In genomic region chr7:75892634-75893272, GRCh38 we compare ENCODE assay signal across 12 cellular contexts. TPM values are rescaled to one million over a fixed set of nuclear protein-coding genes. Genes with fewer than 3 reads are reported as not detected.
DNase-seq lines count a peak whose midpoint lies in the region; ATAC-seq, FAIRE-seq and TF ChIP-seq lines count a peak whose summit lies in the region.
"Had no signal": no experiment of that assay in that cellular context is flagged by ENCODE, and none has a peak within 500 bp of the region (broad histone marks: within the 10 kb centered on the region; RNA-seq: fewer than 3 reads in every experiment).

No MANE protein-coding gene starts in this region.

- H3K4me1 Mint-ChIP-seq in CD8-positive, alpha-beta memory T cell = no peaks in the 10 kb centered on the region

- 64% methylated on average over 15 of the region's 15 CpGs for whole genome bisulfite sequencing in esophagus muscularis mucosa

- H3K36me3 ChIP-seq in mucosa of descending colon (ENCODE audit: low read depth) (peaks cover 4% of the 10 kb centered on the region), esophagus muscularis mucosa (peaks cover 6 to 16% (median 12%) of the 10 kb centered on the region in 4 donors)
- peaks cover 4% of the 10 kb centered on the region for H3K36me3 ChIP-seq in CD8-positive, alpha-beta memory T cell (ENCODE audit: insufficient read depth, low read length)

- H3K9me3 ChIP-seq in mucosa of descending colon (no peaks in the 10 kb centered on the region), esophagus muscularis mucosa (no peaks in the 10 kb centered on the region)
- H3K9me3 ChIP-seq in CD8-positive, alpha-beta memory T cell (ENCODE audit: low read length) = no peaks in the 10 kb centered on the region

- peak; percentile 51 for DNase-seq in AG08395 (ENCODE audit: low spot score)
- DNase-seq in NCI-H187 (lab: John Stamatoyannopoulos, UW) = peak; percentile 90 to 95
- peak in 1 of 3 donors; percentile 42 for DNase-seq in mucosa of descending colon
- no peak for DNase-seq in esophagus muscularis mucosa (ENCODE audit: extremely low spot score)
- no peak for DNase-seq in GOT3 (lab: John Stamatoyannopoulos, UW)
- DNase-seq in CD8-positive, alpha-beta memory T cell = no peak
- DNase-seq: activated T-cell treated with anti-CD3 and anti-CD28 coated beads, Interleukin-2, amount 50 U/mL, for 72 hours; natural killer cell had no signal

- no peak for TF ChIP-seq POLR2A in esophagus muscularis mucosa (IDR thresholded peaks at IDR 0.05; ENCODE audit: low read depth)

- no peak overlapping the region for H3K4me3 Mint-ChIP-seq in CD8-positive, alpha-beta memory T cell
- H3K4me3 Mint-ChIP-seq: activated T-cell treated with anti-CD3 and anti-CD28 coated beads, Interleukin-2, amount 50 U/mL, for 72 hours; natural killer cell had no signal

- peak; percentile 53 for FAIRE-seq in endometrium (lab: Jason Lieb, UNC)
- FAIRE-seq: endothelial cell of umbilical vein had no signal

- no peak for TF ChIP-seq EP300 in esophagus muscularis mucosa (IDR thresholded peaks at IDR 0.05)

- H3K4me1 ChIP-seq in mucosa of descending colon (ENCODE audit: low read depth) (no peaks in the 10 kb centered on the region), esophagus muscularis mucosa (peaks cover 0 to 8% (median 4%) of the 10 kb centered on the region in 4 donors)
- no peaks in the 10 kb centered on the region for H3K4me1 ChIP-seq in CD8-positive, alpha-beta memory T cell (ENCODE audit: insufficient read depth, low read length)

- H3K4me3 ChIP-seq in mucosa of descending colon (no peak overlapping the region), esophagus muscularis mucosa (no peak overlapping the region)
- no peak overlapping the region for H3K4me3 ChIP-seq in CD8-positive, alpha-beta memory T cell (ENCODE audit: low read length)

- TF ChIP-seq CTCF in mucosa of descending colon (IDR thresholded peaks at IDR 0.05) (no peak), esophagus muscularis mucosa (IDR thresholded peaks at IDR 0.05) (no peak)

- no peak overlapping the region for H3K27ac Mint-ChIP-seq in CD8-positive, alpha-beta memory T cell
- H3K27ac Mint-ChIP-seq: natural killer cell had no signal

- H3K27me3 ChIP-seq in esophagus muscularis mucosa = no peaks in the 10 kb centered on the region
- no peaks in the 10 kb centered on the region for H3K27me3 ChIP-seq in CD8-positive, alpha-beta memory T cell (ENCODE audit: insufficient read depth, low read length, poor library complexity, severe bottlenecking)

- peak; percentile 44 for ATAC-seq in mucosa of descending colon
- ATAC-seq in HG02840 (IDR thresholded peaks at IDR 0.05; ENCODE audit: low FRiP score, unreplicated experiment) = no peak

- CTCF ChIA-PET in CD8-positive, alpha-beta memory T cell (lab: Charles Lee) = no interaction called here

- intact Hi-C loops in mucosa of descending colon (cut with DNase I, micrococcal nuclease) (no loop called here), esophagus muscularis mucosa (cut with DNase I) (no loop called here)

- peak overlapping the region in 2 of 4 donors; percentile 40 to 47 for H3K27ac ChIP-seq in esophagus muscularis mucosa (replicated peaks in 1 of 4)
- H3K27ac ChIP-seq in CD8-positive, alpha-beta memory T cell (ENCODE audit: low read depth, low read length) = no peak overlapping the region
- H3K27ac ChIP-seq: C4-2B had no signal

- H3K36me3 Mint-ChIP-seq in CD8-positive, alpha-beta memory T cell = peaks cover 0 to 19% (median 5%) of the 10 kb centered on the region in 3 donors
- H3K36me3 Mint-ChIP-seq: natural killer cell had no signal

- no peaks in the 10 kb centered on the region for H3K27me3 Mint-ChIP-seq in CD8-positive, alpha-beta memory T cell

- H3K9me3 Mint-ChIP-seq in CD8-positive, alpha-beta memory T cell = no peaks in the 10 kb centered on the region
- H3K9me3 Mint-ChIP-seq: activated T-cell treated with anti-CD3 and anti-CD28 coated beads, Interleukin-2, amount 50 U/mL, for 72 hours; natural killer cell had no signal

- POLR2A ChIA-PET in CD8-positive, alpha-beta memory T cell (lab: Charles Lee) = no interaction called here

RNA-seq across cellular contexts. Expression of gene RHBDD2, which starts 13.9 kb away (rescaled TPM):
- total RNA-seq in mucosa of descending colon (10 to 100 TPM; 43.9 to 50.5 (median 47.3) TPM), esophagus muscularis mucosa (10 to 100 TPM; 19.1 to 40.2 (median 32.6) TPM)
- total RNA-seq in CD8-positive, alpha-beta memory T cell = 10 to 100 TPM; 39.8 to 44.6 TPM
- 108 TPM for polyA plus RNA-seq in CD8-positive, alpha-beta memory T cell

RNA-seq across cellular contexts. Expression of gene POR, which starts 22.2 kb away (rescaled TPM):
- total RNA-seq in mucosa of descending colon = 100 to 1,000 TPM in 2 of 3 donors, 10 to 100 TPM in 1; 76.4 to 122 (median 118) TPM
- 10 to 100 TPM; 37.8 to 71.4 (median 63.6) TPM for total RNA-seq in esophagus muscularis mucosa
- total RNA-seq in CD8-positive, alpha-beta memory T cell = 10 to 100 TPM; 40.7 to 41.6 TPM
- 61.4 TPM for polyA plus RNA-seq in CD8-positive, alpha-beta memory T cell

Comparison
In these comparisons a context has a peak if more than half of its experiments do, and no peak if none do; other contexts are left out.
1. DNase-seq: peak in AG08395 (single experiment) and NCI-H187 (2 of 2); none in esophagus muscularis mucosa (single experiment), GOT3 (single experiment) and CD8-positive, alpha-beta memory T cell (0 of 5).